ENCODE assay signal across 1 cellular context in the genomic region with DNA sequence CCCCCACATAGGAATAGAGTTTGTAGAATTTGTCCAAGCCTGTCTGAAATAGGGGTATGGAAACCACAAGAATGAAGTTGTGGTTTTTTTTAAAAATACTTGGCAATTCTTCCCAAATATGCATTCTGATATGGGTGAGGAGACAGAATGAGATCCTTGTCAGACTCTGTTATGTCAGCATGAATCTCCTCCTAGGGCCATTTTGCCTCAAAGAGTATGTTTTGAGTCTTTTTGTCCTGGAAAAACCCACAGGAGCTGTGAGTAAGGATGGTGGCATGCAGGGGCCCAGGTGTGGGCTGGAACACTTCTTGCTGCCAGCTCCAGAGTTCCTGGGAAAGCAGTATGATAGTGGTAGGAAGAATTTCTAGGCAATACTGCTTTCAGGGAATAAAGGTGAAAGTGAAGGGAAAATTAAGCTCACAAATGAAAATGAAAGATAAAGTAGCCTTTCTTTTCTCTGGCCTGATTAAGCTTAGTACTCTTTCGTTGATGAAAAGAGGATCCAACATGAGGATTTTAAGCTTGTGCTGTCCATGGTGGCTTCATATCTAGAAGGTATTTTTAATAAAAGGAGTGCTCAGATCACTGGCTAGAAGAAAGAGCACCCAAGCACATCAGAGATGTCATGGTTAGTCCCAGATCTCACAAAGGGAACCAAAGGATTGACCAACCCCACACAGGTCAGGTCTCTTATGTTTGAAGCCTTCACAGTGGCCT.
TF ChIP-seq lines count a peak whose summit lies in the region.

No MANE protein-coding gene starts in this region.

TF ChIP-seq in HCT116, 20 proteins besides CTCF, POLR2A, EP300 and RAD21 (continued from another document):
- TF ChIP-seq REST (IDR thresholded peaks at IDR 0.05; ENCODE audit: low read depth) = peak; percentile 29; the same call in 1 of the 2 replicates
- no peak for TF ChIP-seq EGR1 (IDR thresholded peaks at IDR 0.05; ENCODE audit: low read depth)
- TF ChIP-seq SP1 (IDR thresholded peaks at IDR 0.05; ENCODE audit: low read depth) = peak; percentile 22; the same call in 1 of the 2 replicates
